28 cellular contexts compared by ENCODE assay signal in genomic region chr13:28044608-28045007, GRCh38. TPM values are rescaled to one million over a fixed set of nuclear protein-coding genes. Genes with fewer than 3 reads are reported as not detected.
"Had no signal": no experiment of that assay in that cellular context is flagged by ENCODE, and none has a peak within 500 bp of the region (broad histone marks: within the 10 kb centered on the region; RNA-seq: fewer than 3 reads in every experiment).

No MANE protein-coding gene starts in this region.

- H3K4me3 ChIP-seq: left lung, pancreas, psoas muscle, right atrium auricular region, thyroid gland, upper lobe of right lung had no signal

- ATAC-seq: activated CD8-positive, alpha-beta memory T cell treated with anti-CD3 and anti-CD28 coated beads, Interleukin-2, amount 10 ng/mL, durations not matched to agents 7 days and 5 days; activated CD8-positive, alpha-beta T cell treated with anti-CD3 and anti-CD28 coated beads for 36 hours; foreskin keratinocyte; left lung; pancreas; psoas muscle; upper lobe of right lung had no signal

- H3K36me3 ChIP-seq: left lung, pancreas, right atrium auricular region, thyroid gland, upper lobe of right lung had no signal

- H3K36me3 Mint-ChIP-seq: activated naive CD4-positive, alpha-beta T cell treated with anti-CD3 and anti-CD28 coated beads, Interleukin-2, amount 10 ng/mL, durations not matched to agents 7 days and 5 days had no signal

- H3K27ac Mint-ChIP-seq: activated CD4-positive, alpha-beta T cell treated with anti-CD3 and anti-CD28 coated beads, Interleukin-2, amount 10 ng/mL, durations not matched to agents 7 days and 5 days; activated CD8-positive, alpha-beta memory T cell treated with anti-CD3 and anti-CD28 coated beads, Interleukin-2, amount 10 ng/mL, durations not matched to agents 7 days and 5 days; activated CD8-positive, alpha-beta T cell treated with anti-CD3 and anti-CD28 coated beads for 36 hours; activated naive CD4-positive, alpha-beta T cell treated with anti-CD3 and anti-CD28 coated beads, Interleukin-2, amount 10 ng/mL, durations not matched to agents 7 days and 5 days; nephron; stimulated activated naive CD8-positive, alpha-beta T cell treated with anti-CD3 and anti-CD28 coated beads, Interleukin-15, Interleukin-2, amounts not matched to agents 100 ng/mL and 50 ng/mL, for 24 hours had no signal

- H3K27ac ChIP-seq: foreskin keratinocyte, left lung, pancreas, psoas muscle, right atrium auricular region, thyroid gland, upper lobe of right lung had no signal

- H3K4me3 Mint-ChIP-seq: activated CD4-positive, alpha-beta T cell treated with anti-CD3 and anti-CD28 coated beads, Interleukin-2, amount 10 ng/mL, durations not matched to agents 7 days and 5 days; activated CD8-positive, alpha-beta memory T cell treated with anti-CD3 and anti-CD28 coated beads, Interleukin-2, amount 10 ng/mL, durations not matched to agents 7 days and 5 days; activated CD8-positive, alpha-beta T cell treated with anti-CD3 and anti-CD28 coated beads for 36 hours; activated naive CD4-positive, alpha-beta T cell treated with anti-CD3 and anti-CD28 coated beads, Interleukin-2, amount 10 ng/mL, durations not matched to agents 7 days and 5 days; nephron; stimulated activated naive CD8-positive, alpha-beta T cell treated with anti-CD3 and anti-CD28 coated beads, Interleukin-15, Interleukin-2, amounts not matched to agents 100 ng/mL and 50 ng/mL, for 24 hours had no signal

- DNase-seq: activated CD4-positive, alpha-beta T cell treated with anti-CD3 and anti-CD28 coated beads, Interleukin-2, amount 10 ng/mL, durations not matched to agents 7 days and 5 days; activated CD4-positive, CD25-positive, alpha-beta regulatory T cell treated with anti-CD3 and anti-CD28 coated beads, Interleukin-2, amount 50 U/mL, for 72 hours; activated CD8-positive, alpha-beta memory T cell treated with anti-CD3 and anti-CD28 coated beads, Interleukin-2, amount 10 ng/mL, durations not matched to agents 7 days and 5 days; activated CD8-positive, alpha-beta T cell treated with anti-CD3 and anti-CD28 coated beads for 36 hours; activated effector memory CD4-positive, alpha-beta T cell treated with anti-CD3 and anti-CD28 coated beads, Interleukin-2, amount 50 U/mL, for 16 hours; activated naive CD4-positive, alpha-beta T cell treated with anti-CD3 and anti-CD28 coated beads, Interleukin-2, amount 10 ng/mL, durations not matched to agents 7 days and 5 days; activated T-cell treated with anti-CD3 and anti-CD28 coated beads for 4 hours; amygdala; effector CD4-positive, alpha-beta T cell; foreskin keratinocyte; left lung; pancreas; psoas muscle; stimulated activated CD4-positive, alpha-beta T cell treated with anti-CD3 and anti-CD28 coated beads, Interleukin-4, amount 100 ng/mL, for 24 hours; substantia nigra; thyroid gland; upper lobe of right lung had no signal

- H3K9me3 ChIP-seq: left lung, pancreas, psoas muscle, right atrium auricular region, thyroid gland, upper lobe of right lung had no signal

- H3K4me1 ChIP-seq: foreskin keratinocyte, pancreas, psoas muscle, right atrium auricular region, thyroid gland, upper lobe of right lung had no signal

- H3K27me3 ChIP-seq: pancreas, right atrium auricular region, thyroid gland, upper lobe of right lung had no signal

- H3K9me3 Mint-ChIP-seq: activated CD4-positive, alpha-beta T cell treated with anti-CD3 and anti-CD28 coated beads, Interleukin-2, amount 10 ng/mL, durations not matched to agents 7 days and 5 days; activated CD8-positive, alpha-beta T cell treated with anti-CD3 and anti-CD28 coated beads for 36 hours; activated naive CD4-positive, alpha-beta T cell treated with anti-CD3 and anti-CD28 coated beads, Interleukin-2, amount 10 ng/mL, durations not matched to agents 7 days and 5 days; nephron; stimulated activated naive CD8-positive, alpha-beta T cell treated with anti-CD3 and anti-CD28 coated beads, Interleukin-15, Interleukin-2, amounts not matched to agents 100 ng/mL and 50 ng/mL, for 24 hours had no signal

RNA-seq across cellular contexts. Expression of gene FLT3, which starts 55.8 kb away (rescaled TPM):
- total RNA-seq: activated CD4-positive, alpha-beta T cell treated with anti-CD3 and anti-CD28 coated beads, Interleukin-2, amount 10 ng/mL, durations not matched to agents 7 days and 5 days; activated CD8-positive, alpha-beta memory T cell treated with anti-CD3 and anti-CD28 coated beads, Interleukin-2, amount 10 ng/mL, durations not matched to agents 7 days and 5 days; activated CD8-positive, alpha-beta T cell treated with anti-CD3 and anti-CD28 coated beads for 36 hours; fibroblast of lung; foreskin keratinocyte; glomerular endothelial cell; myocyte; T-helper 2 cell treated with Interferon-gamma antibody and Interleukin-4, amounts not matched to agents 100 ng/mL and 5 ng/mL, for 36 hours had no signal
- polyA plus RNA-seq: fibroblast of lung, foreskin keratinocyte had no signal

RNA-seq across cellular contexts. Expression of gene URAD, which starts 56.1 kb away (rescaled TPM):
- total RNA-seq: activated CD4-positive, alpha-beta T cell treated with anti-CD3 and anti-CD28 coated beads, Interleukin-2, amount 10 ng/mL, durations not matched to agents 7 days and 5 days; activated CD8-positive, alpha-beta memory T cell treated with anti-CD3 and anti-CD28 coated beads, Interleukin-2, amount 10 ng/mL, durations not matched to agents 7 days and 5 days; activated CD8-positive, alpha-beta T cell treated with anti-CD3 and anti-CD28 coated beads for 36 hours; cerebellum; epithelial cell of proximal tubule; fibroblast of lung; foreskin keratinocyte; glomerular endothelial cell; kidney epithelial cell; left lung; mononuclear cell; myocyte; pancreas; psoas muscle; right atrium auricular region; T-helper 2 cell treated with Interferon-gamma antibody and Interleukin-4, amounts not matched to agents 100 ng/mL and 5 ng/mL, for 36 hours; thyroid gland; upper lobe of right lung had no signal
- polyA plus RNA-seq: fibroblast of lung, foreskin keratinocyte, psoas muscle had no signal
